In genomic region chr6:163777706-163778105, GRCh38 we compare ENCODE assay signal across 19 cellular contexts.
"Had no signal": no experiment of that assay in that cellular context is flagged by ENCODE, and none has a peak within 500 bp of the region (broad histone marks: within the 10 kb centered on the region; RNA-seq: fewer than 3 reads in every experiment).

No MANE protein-coding gene starts in this region.

- H3K9me3 Mint-ChIP-seq: activated T-cell treated with anti-CD3 and anti-CD28 coated beads, Interleukin-2, amount 50 U/mL, for 4 hours; activated T-helper 2 cell treated with anti-CD3 and anti-CD28 coated beads, Interferon-gamma antibody, Interleukin-2, Interleukin-4, amounts not matched to agents 10 μg/mL and 5 μg/mL and 100 μg/mL, durations not matched to agents 14 hours and 24 hours and 36 hours had no signal

- H3K27me3 ChIP-seq: sigmoid colon, upper lobe of left lung had no signal

- H3K9me3 ChIP-seq: sigmoid colon, thoracic aorta, upper lobe of left lung had no signal

- H3K4me3 ChIP-seq: sigmoid colon, thoracic aorta, upper lobe of left lung had no signal

- DNase-seq: activated CD4-positive, alpha-beta T cell treated with anti-CD3 and anti-CD28 coated beads for 4 hours; activated CD4-positive, alpha-beta T cell treated with anti-CD3 and anti-CD28 coated beads, Interleukin-2, amount 50 U/mL, for 48 hours; activated CD4-positive, CD25-positive, alpha-beta regulatory T cell; activated CD8-positive, alpha-beta memory T cell treated with anti-CD3 and anti-CD28 coated beads, Interleukin-2, amount 50 U/mL, for 48 hours; activated naive CD4-positive, alpha-beta T cell treated with Interleukin-2 at 50 U/mL for 16 hours; activated T-cell treated with anti-CD3 and anti-CD28 coated beads, Interleukin-2, amount 50 U/mL, for 4 hours; amygdala; cortex of kidney; kidney glomerular epithelial cell; posterior cingulate gyrus; sigmoid colon; stimulated activated CD4-positive, alpha-beta T cell treated with anti-CD3 and anti-CD28 coated beads, Interleukin-4, amount 100 ng/mL, for 24 hours; stimulated activated naive CD4-positive, alpha-beta T cell treated with Interleukin-2 at 50 U/mL for 16 hours; T-helper 9 cell; upper lobe of left lung had no signal

- H3K4me1 ChIP-seq: sigmoid colon had no signal

- H3K36me3 ChIP-seq: sigmoid colon, thoracic aorta, upper lobe of left lung had no signal

- H3K27ac Mint-ChIP-seq: activated T-helper 2 cell treated with anti-CD3 and anti-CD28 coated beads, Interferon-gamma antibody, Interleukin-2, Interleukin-4, amounts not matched to agents 10 μg/mL and 5 μg/mL and 100 μg/mL, durations not matched to agents 14 hours and 24 hours and 36 hours had no signal

- H3K27ac ChIP-seq: epithelial cell of prostate, sigmoid colon, thoracic aorta, upper lobe of left lung had no signal

- ATAC-seq: activated T-cell treated with anti-CD3 and anti-CD28 coated beads, Interleukin-2, amount 50 U/mL, for 4 hours had no signal

- H3K4me3 Mint-ChIP-seq: activated T-cell treated with anti-CD3 and anti-CD28 coated beads, Interleukin-2, amount 50 U/mL, for 4 hours; neural crest cell had no signal
